9 cellular contexts compared by ENCODE assay signal in the genomic region with DNA sequence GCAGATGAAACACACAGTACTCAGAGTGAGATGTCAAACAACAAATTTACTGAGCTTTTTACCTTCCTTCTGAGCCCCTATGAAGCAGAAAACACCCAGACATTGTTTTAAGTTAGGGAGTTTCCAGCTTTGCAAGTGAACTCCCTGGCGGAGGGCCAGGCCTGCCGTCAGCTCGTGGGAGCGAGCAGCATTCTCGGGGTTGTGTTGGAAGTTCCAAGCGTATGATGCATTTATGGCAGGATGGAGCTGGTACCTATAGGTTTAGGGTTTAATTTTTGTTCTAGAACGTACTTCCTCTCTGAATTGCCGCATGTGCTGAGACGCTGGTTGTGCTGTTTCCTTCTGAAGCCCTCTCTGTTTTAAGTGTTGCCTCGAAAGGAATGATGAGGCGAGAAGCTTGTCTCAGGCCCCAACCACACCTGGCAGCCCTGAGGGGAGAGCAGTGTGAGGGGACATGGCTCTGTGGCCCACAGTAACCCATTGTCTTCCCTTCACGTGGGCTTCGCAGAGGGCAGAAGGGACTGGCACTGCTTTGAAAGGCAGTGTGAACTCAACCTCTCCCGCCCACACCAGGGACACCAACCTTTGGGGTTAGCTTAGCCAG.
DNase-seq lines count a peak whose midpoint lies in the region; ATAC-seq and TF ChIP-seq lines count a peak whose summit lies in the region.
"Had no signal": no experiment of that assay in that cellular context is flagged by ENCODE, and none has a peak within 500 bp of the region (broad histone marks: within the 10 kb centered on the region; RNA-seq: fewer than 3 reads in every experiment).

No MANE protein-coding gene starts in this region.

- H2AFZ ChIP-seq in KMS-11 (ENCODE audit: low read depth) (peak overlapping the region; percentile 53), fibroblast of lung (ENCODE audit: low read length) (no peak overlapping the region)

- H3K9ac ChIP-seq in KMS-11 (peak overlapping the region; percentile 39; the same call in 1 of the 2 replicates), fibroblast of lung (ENCODE audit: insufficient read depth, low read length) (no peak overlapping the region)

- intact Hi-C loops in ovary (cut with DNase I) = loop anchor here in 2 of 4 donors (10.0 kb wide), 2 partner anchors 77 to 1373 kb away; partner anchors contain the start of gene SSPN (in 1 of the 2)

- H3K9me3 ChIP-seq in fibroblast of lung (ENCODE audit: control insufficient read depth, insufficient read depth, low read depth, low read length) (no peaks in the 10 kb centered on the region), ovary (no peaks in the 10 kb centered on the region)

- H3K27me3 Mint-ChIP-seq in nephron progenitor cell (ENCODE audit: low read depth, poor library complexity) = no peaks in the 10 kb centered on the region

- TF ChIP-seq CTCF in KMS-11 (conservative IDR thresholded peaks at IDR 0.05; ENCODE audit: low read depth, low read length) (no peak), fibroblast of lung (conservative IDR thresholded peaks at IDR 0.05 in 1 of 2, IDR thresholded peaks at IDR 0.05 in 1 of 2; ENCODE audit: low read depth in 1 of 2, low read length in 2 of 2) (no peak), ovary (IDR thresholded peaks at IDR 0.05) (no peak), nephron progenitor cell (IDR thresholded peaks at IDR 0.05) (no peak)

- H3K79me2 ChIP-seq in KMS-11 (ENCODE audit: insufficient read depth, low read depth) (no peaks in the 10 kb centered on the region), fibroblast of lung (ENCODE audit: control insufficient read depth, insufficient read depth, low read length) (no peaks in the 10 kb centered on the region)

- H3K4me1 ChIP-seq in KMS-11 (ENCODE audit: low read depth, poor library complexity, severe bottlenecking) (peaks cover 86% of the 10 kb centered on the region), fibroblast of lung (ENCODE audit: control insufficient read depth, extremely low read depth, insufficient read depth, low read length) (peaks cover 18% of the 10 kb centered on the region), ovary (ENCODE audit: insufficient read depth) (peaks cover 19% of the 10 kb centered on the region)

- 33 to 35% (median 33%) methylated on average over 14 of the region's 14 CpGs for WGBS in ovary, 3 donors

- H3K36me3 Mint-ChIP-seq in nephron progenitor cell (ENCODE audit: low read depth) = no peaks in the 10 kb centered on the region

- H3K4me3 Mint-ChIP-seq in nephron progenitor cell = no peak overlapping the region

- peak overlapping the region; percentile 77 for H3K27ac ChIP-seq in KMS-11
- H3K27ac ChIP-seq in fibroblast of lung (ENCODE audit: insufficient read depth, low read length) = no peak overlapping the region
- H3K27ac ChIP-seq in ovary = no peak overlapping the region

- TF ChIP-seq POLR2A in ovary (IDR thresholded peaks at IDR 0.05) = no peak

- DNase-seq in AG20443 (ENCODE audit: low spot score) (peak; percentile 60), fibroblast of lung (ENCODE audit: low read depth in 2 of 2) (peak; percentile 86 to 94), ovary (peak; percentile 85 to 91 (median 88)), nephron progenitor cell (no peak), NCI-H2081 (lab: John Stamatoyannopoulos, UW) (no peak)
- DNase-seq: NCI-H1417 treated with DMSO at 0.1 percent for 48 hours had no signal

- no peaks in the 10 kb centered on the region for H3K27me3 ChIP-seq in KMS-11 (ENCODE audit: insufficient read depth, low read depth)
- no peaks in the 10 kb centered on the region for H3K27me3 ChIP-seq in fibroblast of lung (ENCODE audit: control insufficient read depth, insufficient read depth, low read length)
- H3K27me3 ChIP-seq in ovary = no peaks in the 10 kb centered on the region

- H3K36me3 ChIP-seq in KMS-11 (ENCODE audit: insufficient read depth) = no peaks in the 10 kb centered on the region
- no peaks in the 10 kb centered on the region for H3K36me3 ChIP-seq in fibroblast of lung (ENCODE audit: control insufficient read depth, insufficient read depth, low read length)
- no peaks in the 10 kb centered on the region for H3K36me3 ChIP-seq in ovary

- TF ChIP-seq EP300 in ovary (IDR thresholded peaks at IDR 0.05) = no peak

- H3K27ac Mint-ChIP-seq in nephron progenitor cell = no peak overlapping the region

- ATAC-seq in GM21423 (IDR thresholded peaks at IDR 0.05; ENCODE audit: unreplicated experiment) = no peak
- ATAC-seq in GM19324 (IDR thresholded peaks at IDR 0.05; ENCODE audit: low FRiP score, unreplicated experiment) = no peak

- no peaks in the 10 kb centered on the region for H4K20me1 ChIP-seq in KMS-11 (ENCODE audit: insufficient read depth)
- no peaks in the 10 kb centered on the region for H4K20me1 ChIP-seq in fibroblast of lung (ENCODE audit: control insufficient read depth, extremely low read depth, insufficient read depth, low read length)

- no peak overlapping the region for H3K4me3 ChIP-seq in KMS-11 (IDR thresholded peaks at IDR 0.05; ENCODE audit: insufficient read depth, low read depth, low read length)
- H3K4me3 ChIP-seq in fibroblast of lung (replicated peaks in 1 of 4; ENCODE audit: control extremely low read depth in 1 of 4, insufficient read depth in 1 of 4, low read depth in 3 of 4, low read length in 4 of 4) = no peak overlapping the region
- no peak overlapping the region for H3K4me3 ChIP-seq in ovary

- H3K9me3 Mint-ChIP-seq in nephron progenitor cell = no peaks in the 10 kb centered on the region

- H3K4me1 Mint-ChIP-seq in nephron progenitor cell = peaks cover 53% of the 10 kb centered on the region

- H3K4me2 ChIP-seq in KMS-11 (peak overlapping the region; percentile 47), fibroblast of lung (ENCODE audit: extremely low read depth, insufficient read depth, low read length) (peak overlapping the region; percentile 33)

Comparison
In these comparisons a context has a peak if more than half of its experiments do, and no peak if none do; other contexts are left out.
1. DNase-seq: peak in AG20443 (single experiment), fibroblast of lung (2 of 2) and ovary (5 of 5); none in nephron progenitor cell (single experiment) and NCI-H2081 (0 of 2).